Comparison of ENCODE assay signal across 1 cellular context in genomic region chr17:63549946-63550815, GRCh38.
TF ChIP-seq lines count a peak whose summit lies in the region.

Gene DCAF7, plus strand, starts transcription at chr17:63550477. Its CDS starts 201 bp downstream, at chr17:63550678.

TF ChIP-seq in WTC11, 78 proteins besides CTCF, POLR2A, EP300 and RAD21 (continued from another document):
- TF ChIP-seq GABPB1 (CRISPR knock-in tag; IDR thresholded peaks at IDR 0.05) (peak; percentile 47), NFYB (CRISPR knock-in tag; conservative IDR thresholded peaks at IDR 0.05; ENCODE audit: low read depth) (peak; percentile 96), ESRRA (CRISPR knock-in tag; IDR thresholded peaks at IDR 0.05; ENCODE audit: borderline replicate concordance) (0 out of 2 replicates have a peak, but pooled peaks have one; percentile 39), AFF4 (CRISPR knock-in tag; IDR thresholded peaks at IDR 0.05; ENCODE audit: borderline replicate concordance) (no peak), SP1 (CRISPR knock-in tag; conservative IDR thresholded peaks at IDR 0.05) (peak; percentile 93), TEAD1 (CRISPR knock-in tag; IDR thresholded peaks at IDR 0.05) (0 out of 2 replicates have a peak, but pooled peaks have one; percentile 61), JAZF1 (CRISPR knock-in tag; IDR thresholded peaks at IDR 0.05) (no peak), FOXP1 (CRISPR knock-in tag; IDR thresholded peaks at IDR 0.05; ENCODE audit: borderline replicate concordance) (peak; percentile 75), FOXP4 (CRISPR knock-in tag; IDR thresholded peaks at IDR 0.05) (peak; percentile 67; the same call in 1 of the 2 replicates)
